Comparison of ENCODE assay signal across 9 cellular contexts in the genomic region with DNA sequence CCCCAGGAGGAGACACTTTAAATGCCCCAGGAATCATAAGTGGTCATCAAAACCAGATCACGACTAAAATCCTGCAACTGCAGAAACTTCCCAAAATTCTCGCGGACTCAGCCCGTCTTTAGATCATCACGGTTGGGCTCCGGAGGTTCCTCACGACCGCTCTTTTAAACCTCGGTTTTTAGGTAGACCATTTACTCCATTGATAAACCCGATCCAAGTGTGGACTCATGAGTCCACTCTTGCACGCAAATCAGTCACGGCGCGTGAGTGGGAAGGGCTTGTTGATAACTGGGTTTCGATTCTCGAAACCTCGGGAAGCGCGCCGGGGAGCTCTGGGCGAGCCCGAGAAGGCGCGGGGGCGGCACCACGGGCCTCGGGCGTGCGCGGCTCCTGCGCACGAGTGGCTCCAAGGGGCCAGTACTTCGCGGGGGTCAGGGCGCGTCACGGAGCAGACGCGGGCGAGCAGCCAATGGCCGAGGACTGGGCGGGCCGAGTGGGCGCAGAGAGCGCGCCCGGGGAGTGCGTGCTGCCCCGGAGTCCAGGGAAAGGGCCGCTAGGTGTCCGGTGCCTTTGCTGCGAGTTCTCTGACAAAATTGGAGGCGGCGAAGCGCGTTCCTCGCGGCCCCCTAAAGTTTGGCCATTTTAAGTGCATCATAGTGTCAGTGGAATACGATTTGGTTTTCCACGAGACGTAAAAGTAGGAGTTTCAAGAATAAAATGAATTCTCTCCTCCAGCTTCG. TPM values are rescaled to one million over a fixed set of nuclear protein-coding genes. Genes with fewer than 3 reads are reported as not detected.
A peak's percentile ranks its signal among the peaks of the same experiment; 100 is the strongest.
DNase-seq lines count a peak whose midpoint lies in the region; ATAC-seq lines count a peak whose summit lies in the region.
"Had no signal": no experiment of that assay in that cellular context is flagged by ENCODE, and none has a peak within 500 bp of the region (broad histone marks: within the 10 kb centered on the region; RNA-seq: fewer than 3 reads in every experiment).

No MANE protein-coding gene starts in this region.

- ATAC-seq in HG03060 (IDR thresholded peaks at IDR 0.05; ENCODE audit: low read depth, unreplicated experiment) = peak; percentile 28
- ATAC-seq in left lobe of liver = peak; percentile 75

- DNase-seq in SIG-M5 treated with dmso at 0.1 percent for 504 hours (lab: John Stamatoyannopoulos, UW; ENCODE audit: unreplicated experiment) (peak; percentile 85), SIG-M5 (lab: John Stamatoyannopoulos, UW) (no peak), NCI-H510A treated with DMSO at 0.1 percent for 48 hours (lab: John Stamatoyannopoulos, UW) (peak; percentile 45), dedifferentiated amniotic fluid mesenchymal stem cell (ENCODE audit: extremely low spot score) (peak; percentile 84), left lobe of liver (ENCODE audit: low spot score) (peak; percentile 98)
- DNase-seq in activated CD4-positive, alpha-beta T cell treated with anti-CD3 and anti-CD28 coated beads, Interleukin-2, amount 50 U/mL, for 24 hours (ENCODE audit: low read depth in 1 of 2, low spot score in 1 of 2) = peak; percentile 9 to 24
- peak; percentile 38 for DNase-seq in stimulated activated CD4-positive, alpha-beta T cell treated with anti-CD3 and anti-CD28 coated beads, Interleukin-1b, Interleukin-23, amount 100 ng/mL, for 48 hours
- DNase-seq: DND-41 had no signal

RNA-seq across cellular contexts. Expression of a gene that starts 0.7 kb away (rescaled TPM):
- total RNA-seq in left lobe of liver = 7.8 TPM
